Comparison of ENCODE assay signal across 1 cellular context in the genomic region with DNA sequence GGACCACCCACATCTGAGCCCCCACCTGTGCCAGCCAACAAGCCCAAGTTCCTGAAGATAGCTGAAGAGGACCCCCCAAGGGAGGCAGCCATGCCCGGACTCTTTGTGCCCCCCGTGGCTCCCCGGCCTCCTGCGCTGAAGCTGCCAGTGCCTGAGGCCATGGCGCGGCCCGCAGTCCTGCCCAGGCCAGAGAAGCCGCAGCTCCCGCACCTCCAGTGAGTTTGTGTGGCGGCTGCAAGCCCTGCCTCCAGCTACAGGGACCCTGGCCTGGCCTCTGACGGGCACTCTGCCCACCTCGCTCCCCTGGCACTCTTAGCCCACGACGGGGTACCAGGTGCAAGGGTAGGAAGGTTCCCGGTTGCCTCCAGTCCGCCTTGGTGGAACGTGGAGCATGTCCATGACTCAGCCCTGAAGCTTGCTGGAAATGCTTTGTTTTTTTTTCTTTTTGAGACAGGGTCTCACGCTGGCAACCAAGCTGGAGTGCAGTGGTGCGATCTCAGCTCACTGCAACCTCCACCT.
TF ChIP-seq lines count a peak whose summit lies in the region.

No MANE protein-coding gene starts in this region.

TF ChIP-seq in SK-N-SH, 30 proteins besides CTCF, POLR2A, EP300 and RAD21 (continued from another document):
- TF ChIP-seq, protein P1, sequence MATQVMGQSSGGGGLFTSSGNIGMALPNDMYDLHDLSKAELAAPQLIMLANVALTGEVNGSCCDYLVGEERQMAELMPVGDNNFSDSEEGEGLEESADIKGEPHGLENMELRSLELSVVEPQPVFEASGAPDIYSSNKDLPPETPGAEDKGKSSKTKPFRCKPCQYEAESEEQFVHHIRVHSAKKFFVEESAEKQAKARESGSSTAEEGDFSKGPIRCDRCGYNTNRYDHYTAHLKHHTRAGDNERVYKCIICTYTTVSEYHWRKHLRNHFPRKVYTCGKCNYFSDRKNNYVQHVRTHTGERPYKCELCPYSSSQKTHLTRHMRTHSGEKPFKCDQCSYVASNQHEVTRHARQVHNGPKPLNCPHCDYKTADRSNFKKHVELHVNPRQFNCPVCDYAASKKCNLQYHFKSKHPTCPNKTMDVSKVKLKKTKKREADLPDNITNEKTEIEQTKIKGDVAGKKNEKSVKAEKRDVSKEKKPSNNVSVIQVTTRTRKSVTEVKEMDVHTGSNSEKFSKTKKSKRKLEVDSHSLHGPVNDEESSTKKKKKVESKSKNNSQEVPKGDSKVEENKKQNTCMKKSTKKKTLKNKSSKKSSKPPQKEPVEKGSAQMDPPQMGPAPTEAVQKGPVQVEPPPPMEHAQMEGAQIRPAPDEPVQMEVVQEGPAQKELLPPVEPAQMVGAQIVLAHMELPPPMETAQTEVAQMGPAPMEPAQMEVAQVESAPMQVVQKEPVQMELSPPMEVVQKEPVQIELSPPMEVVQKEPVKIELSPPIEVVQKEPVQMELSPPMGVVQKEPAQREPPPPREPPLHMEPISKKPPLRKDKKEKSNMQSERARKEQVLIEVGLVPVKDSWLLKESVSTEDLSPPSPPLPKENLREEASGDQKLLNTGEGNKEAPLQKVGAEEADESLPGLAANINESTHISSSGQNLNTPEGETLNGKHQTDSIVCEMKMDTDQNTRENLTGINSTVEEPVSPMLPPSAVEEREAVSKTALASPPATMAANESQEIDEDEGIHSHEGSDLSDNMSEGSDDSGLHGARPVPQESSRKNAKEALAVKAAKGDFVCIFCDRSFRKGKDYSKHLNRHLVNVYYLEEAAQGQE (IDR thresholded peaks at IDR 0.05; ENCODE audit: low read depth, low read length): no peak
- TF ChIP-seq TEAD4 (IDR thresholded peaks at IDR 0.05; ENCODE audit: borderline replicate concordance, insufficient read depth) (no peak), JUND (IDR thresholded peaks at IDR 0.05) (no peak), MXI1 (IDR thresholded peaks at IDR 0.05; ENCODE audit: low read depth, low read length) (no peak), EZH2phosphoT487 (IDR thresholded peaks at IDR 0.05; ENCODE audit: borderline replicate concordance, low read depth) (no peak)
- TF ChIP-seq, protein P2, sequence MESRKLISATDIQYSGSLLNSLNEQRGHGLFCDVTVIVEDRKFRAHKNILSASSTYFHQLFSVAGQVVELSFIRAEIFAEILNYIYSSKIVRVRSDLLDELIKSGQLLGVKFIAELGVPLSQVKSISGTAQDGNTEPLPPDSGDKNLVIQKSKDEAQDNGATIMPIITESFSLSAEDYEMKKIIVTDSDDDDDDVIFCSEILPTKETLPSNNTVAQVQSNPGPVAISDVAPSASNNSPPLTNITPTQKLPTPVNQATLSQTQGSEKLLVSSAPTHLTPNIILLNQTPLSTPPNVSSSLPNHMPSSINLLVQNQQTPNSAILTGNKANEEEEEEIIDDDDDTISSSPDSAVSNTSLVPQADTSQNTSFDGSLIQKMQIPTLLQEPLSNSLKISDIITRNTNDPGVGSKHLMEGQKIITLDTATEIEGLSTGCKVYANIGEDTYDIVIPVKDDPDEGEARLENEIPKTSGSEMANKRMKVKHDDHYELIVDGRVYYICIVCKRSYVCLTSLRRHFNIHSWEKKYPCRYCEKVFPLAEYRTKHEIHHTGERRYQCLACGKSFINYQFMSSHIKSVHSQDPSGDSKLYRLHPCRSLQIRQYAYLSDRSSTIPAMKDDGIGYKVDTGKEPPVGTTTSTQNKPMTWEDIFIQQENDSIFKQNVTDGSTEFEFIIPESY (IDR thresholded peaks at IDR 0.05; ENCODE audit: borderline replicate concordance, low read depth): no peak
- TF ChIP-seq, protein P3, sequence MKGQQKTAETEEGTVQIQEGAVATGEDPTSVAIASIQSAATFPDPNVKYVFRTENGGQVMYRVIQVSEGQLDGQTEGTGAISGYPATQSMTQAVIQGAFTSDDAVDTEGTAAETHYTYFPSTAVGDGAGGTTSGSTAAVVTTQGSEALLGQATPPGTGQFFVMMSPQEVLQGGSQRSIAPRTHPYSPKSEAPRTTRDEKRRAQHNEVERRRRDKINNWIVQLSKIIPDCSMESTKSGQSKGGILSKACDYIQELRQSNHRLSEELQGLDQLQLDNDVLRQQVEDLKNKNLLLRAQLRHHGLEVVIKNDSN (IDR thresholded peaks at IDR 0.05; ENCODE audit: borderline replicate concordance, low read depth): no peak
- TF ChIP-seq, protein P4, sequence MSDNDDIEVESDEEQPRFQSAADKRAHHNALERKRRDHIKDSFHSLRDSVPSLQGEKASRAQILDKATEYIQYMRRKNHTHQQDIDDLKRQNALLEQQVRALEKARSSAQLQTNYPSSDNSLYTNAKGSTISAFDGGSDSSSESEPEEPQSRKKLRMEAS (IDR thresholded peaks at IDR 0.05; ENCODE audit: low read depth): no peak
